Comparison of ENCODE assay signal across 15 cellular contexts in the genomic region with DNA sequence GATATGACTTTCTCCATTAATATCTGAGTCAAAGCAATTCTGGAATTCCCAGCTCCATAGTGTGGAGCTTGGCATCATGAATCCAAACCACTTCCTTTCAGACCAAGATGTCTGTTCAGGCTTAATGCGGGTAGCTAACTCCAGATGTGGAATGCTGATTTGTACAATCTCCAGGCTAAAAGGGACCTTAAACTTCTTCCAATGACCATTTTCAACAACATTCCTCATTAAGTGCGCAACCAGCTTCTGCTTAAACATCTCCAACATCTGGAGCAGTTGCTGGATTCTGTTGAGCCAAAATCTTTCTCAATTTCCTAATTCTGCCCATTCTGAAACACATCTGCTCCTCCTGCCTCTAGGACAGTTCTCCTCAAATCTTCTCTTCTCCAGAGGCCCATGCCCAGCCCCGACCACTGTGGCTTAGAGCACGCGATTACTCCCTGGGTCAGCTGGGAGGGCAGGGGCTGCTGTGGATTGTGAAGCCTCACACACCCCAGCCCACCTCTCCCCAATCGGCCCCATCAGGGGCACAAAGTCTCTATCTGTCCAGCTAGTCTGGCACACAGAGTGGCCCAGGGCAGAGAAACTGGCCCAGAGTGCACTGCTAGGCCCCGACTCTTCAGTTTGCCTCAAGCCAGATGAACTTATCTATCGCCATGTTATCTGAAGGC. TPM values are rescaled to one million over a fixed set of nuclear protein-coding genes. Genes with fewer than 3 reads are reported as not detected.
DNase-seq lines count a peak whose midpoint lies in the region; ATAC-seq and TF ChIP-seq lines count a peak whose summit lies in the region.
"Had no signal": no experiment of that assay in that cellular context is flagged by ENCODE, and none has a peak within 500 bp of the region (broad histone marks: within the 10 kb centered on the region; RNA-seq: fewer than 3 reads in every experiment).

No MANE protein-coding gene starts in this region.

- H3K27ac Mint-ChIP-seq in T-cell, result no peak overlapping the region
- no peak overlapping the region for H3K27ac Mint-ChIP-seq in activated CD8-positive, alpha-beta memory T cell treated with anti-CD3 and anti-CD28 coated beads, Interleukin-2, amount 10 ng/mL, durations not matched to agents 7 days and 5 days
- H3K27ac Mint-ChIP-seq: activated CD4-positive, alpha-beta memory T cell treated with anti-CD3 and anti-CD28 coated beads, Interleukin-2, amount 10 ng/mL, durations not matched to agents 7 days and 5 days had no signal

- peaks cover 0 to 10% (median 4%) of the 10 kb centered on the region in 4 donors for H3K4me1 ChIP-seq in sigmoid colon

- TF ChIP-seq CTCF in C4-2B (conservative IDR thresholded peaks at IDR 0.05) (no peak), coronary artery (IDR thresholded peaks at IDR 0.05) (no peak), sigmoid colon (IDR thresholded peaks at IDR 0.05) (no peak)

- no peaks in the 10 kb centered on the region for H3K36me3 Mint-ChIP-seq in T-cell
- H3K36me3 Mint-ChIP-seq in activated CD8-positive, alpha-beta memory T cell treated with anti-CD3 and anti-CD28 coated beads, Interleukin-2, amount 10 ng/mL, durations not matched to agents 7 days and 5 days, result no peaks in the 10 kb centered on the region
- H3K36me3 Mint-ChIP-seq: naive thymus-derived CD4-positive, alpha-beta T cell had no signal

- no peaks in the 10 kb centered on the region for H3K9me3 ChIP-seq in sigmoid colon

- no peaks in the 10 kb centered on the region for H3K27me3 ChIP-seq in sigmoid colon

- TF ChIP-seq POLR2A in sigmoid colon (IDR thresholded peaks at IDR 0.05), result no peak

- H3K36me3 ChIP-seq in sigmoid colon, result no peaks in the 10 kb centered on the region

- DNase-seq in coronary artery (ENCODE audit: low spot score), result no peak
- peak; percentile 52 for DNase-seq in islet precursor cell
- DNase-seq in sigmoid colon, result peak; percentile 45
- DNase-seq in T-cell, result no peak
- DNase-seq in occipital lobe (lab: John Stamatoyannopoulos, UW), result no peak
- no peak for DNase-seq in activated CD8-positive, alpha-beta memory T cell treated with anti-CD3 and anti-CD28 coated beads, Interleukin-2, amount 10 ng/mL, durations not matched to agents 7 days and 5 days
- DNase-seq: activated CD4-positive, alpha-beta memory T cell treated with anti-CD3 and anti-CD28 coated beads, Interleukin-2, amount 10 ng/mL, durations not matched to agents 7 days and 5 days; DMS53; naive thymus-derived CD4-positive, alpha-beta T cell; NCI-H1694 treated with DMSO at 0.1 percent for 48 hours; NCI-H526 treated with DMSO at 0.1 percent for 48 hours had no signal

- ATAC-seq in T-cell (replicated peaks in 1 of 4), result no peak
- no peak for ATAC-seq in activated CD8-positive, alpha-beta memory T cell treated with anti-CD3 and anti-CD28 coated beads, Interleukin-2, amount 10 ng/mL, durations not matched to agents 7 days and 5 days
- no peak for ATAC-seq in HG02938 (IDR thresholded peaks at IDR 0.05; ENCODE audit: unreplicated experiment)
- ATAC-seq: naive thymus-derived CD4-positive, alpha-beta T cell had no signal

- no peaks in the 10 kb centered on the region for H3K9me3 Mint-ChIP-seq in T-cell
- peaks cover 3% of the 10 kb centered on the region for H3K9me3 Mint-ChIP-seq in activated CD8-positive, alpha-beta memory T cell treated with anti-CD3 and anti-CD28 coated beads, Interleukin-2, amount 10 ng/mL, durations not matched to agents 7 days and 5 days (ENCODE audit: low read depth)
- H3K9me3 Mint-ChIP-seq: activated CD4-positive, alpha-beta memory T cell treated with anti-CD3 and anti-CD28 coated beads, Interleukin-2, amount 10 ng/mL, durations not matched to agents 7 days and 5 days had no signal

- POLR2A ChIA-PET in T-cell (lab: Charles Lee), result no interaction called here

- peaks cover 0 to 5% (median 0%) of the 10 kb centered on the region in 3 donors for H3K4me1 Mint-ChIP-seq in T-cell
- no peaks in the 10 kb centered on the region for H3K4me1 Mint-ChIP-seq in activated CD8-positive, alpha-beta memory T cell treated with anti-CD3 and anti-CD28 coated beads, Interleukin-2, amount 10 ng/mL, durations not matched to agents 7 days and 5 days
- H3K4me1 Mint-ChIP-seq: activated CD4-positive, alpha-beta memory T cell treated with anti-CD3 and anti-CD28 coated beads, Interleukin-2, amount 10 ng/mL, durations not matched to agents 7 days and 5 days had no signal

- WGBS in sigmoid colon, 2 donors, result 78 to 79% methylated on average over 8 of the region's 8 CpGs

- TF ChIP-seq EP300 in sigmoid colon (IDR thresholded peaks at IDR 0.05), result no peak

- peaks cover 1 to 19% of the 10 kb centered on the region in 2 donors for H3K27me3 Mint-ChIP-seq in T-cell
- peaks cover 3% of the 10 kb centered on the region for H3K27me3 Mint-ChIP-seq in activated CD8-positive, alpha-beta memory T cell treated with anti-CD3 and anti-CD28 coated beads, Interleukin-2, amount 10 ng/mL, durations not matched to agents 7 days and 5 days
- H3K27me3 Mint-ChIP-seq: activated CD4-positive, alpha-beta memory T cell treated with anti-CD3 and anti-CD28 coated beads, Interleukin-2, amount 10 ng/mL, durations not matched to agents 7 days and 5 days had no signal

- no peak overlapping the region for H3K4me3 Mint-ChIP-seq in T-cell
- no peak overlapping the region for H3K4me3 Mint-ChIP-seq in activated CD8-positive, alpha-beta memory T cell treated with anti-CD3 and anti-CD28 coated beads, Interleukin-2, amount 10 ng/mL, durations not matched to agents 7 days and 5 days
- H3K4me3 Mint-ChIP-seq: activated CD4-positive, alpha-beta memory T cell treated with anti-CD3 and anti-CD28 coated beads, Interleukin-2, amount 10 ng/mL, durations not matched to agents 7 days and 5 days; naive thymus-derived CD4-positive, alpha-beta T cell had no signal

- H3K27ac ChIP-seq in C4-2B (peak overlapping the region; percentile 31; the same call in 1 of the 2 replicates), coronary artery (peak overlapping the region; percentile 77 to 92), sigmoid colon (peak overlapping the region; percentile 51 to 81 (median 69))
- H3K27ac ChIP-seq: epithelial cell of prostate had no signal

- CTCF ChIA-PET in T-cell (lab: Charles Lee), result no interaction called here
- CTCF ChIA-PET in activated CD8-positive, alpha-beta memory T cell treated with anti-CD3 and anti-CD28 coated beads, Interleukin-2, amount 10 ng/mL, durations not matched to agents 7 days and 5 days (lab: Charles Lee), result no interaction called here

- H3K4me3 ChIP-seq in coronary artery, result no peak overlapping the region
- H3K4me3 ChIP-seq in sigmoid colon, result no peak overlapping the region

- intact Hi-C loops in sigmoid colon (cut with DNase I), result no loop called here

RNA-seq across cellular contexts. Expression of a gene that starts 36.2 kb away (rescaled TPM):
- total RNA-seq in sigmoid colon (1 to 10 TPM in 3 of 4 donors, under 1 TPM in 1; 0.95 to 8.0 (median 2.9) TPM), T-cell (not detected), occipital lobe (1.4 TPM)
- polyA plus RNA-seq in sigmoid colon, result 1 to 10 TPM in 2 of 3 donors, under 1 TPM in 1; 0.69 to 1.8 (median 1.1) TPM
- not detected for total RNA-seq in activated CD8-positive, alpha-beta memory T cell treated with anti-CD3 and anti-CD28 coated beads, Interleukin-2, amount 10 ng/mL, durations not matched to agents 7 days and 5 days
- total RNA-seq: activated CD4-positive, alpha-beta memory T cell treated with anti-CD3 and anti-CD28 coated beads, Interleukin-2, amount 10 ng/mL, durations not matched to agents 7 days and 5 days; naive thymus-derived CD4-positive, alpha-beta T cell had no signal
- polyA plus RNA-seq: naive thymus-derived CD4-positive, alpha-beta T cell had no signal

RNA-seq across cellular contexts. Expression of a gene that starts 40.4 kb away (rescaled TPM):
- total RNA-seq in sigmoid colon (under 1 TPM in 2 of 4 donors, not detected in 2; 0.36 to 0.55 TPM), T-cell (1 to 10 TPM in 2 of 5 donors, not detected in 3; 1.3 to 1.5 TPM), occipital lobe (0.78 TPM)
- polyA plus RNA-seq in sigmoid colon, result under 1 TPM in 1 of 3 donors, not detected in 2; 0.06 TPM
- total RNA-seq in activated CD8-positive, alpha-beta memory T cell treated with anti-CD3 and anti-CD28 coated beads, Interleukin-2, amount 10 ng/mL, durations not matched to agents 7 days and 5 days, result under 1 TPM in 1 of 2 experiments, not detected in 1; 0.67 TPM
- total RNA-seq: activated CD4-positive, alpha-beta memory T cell treated with anti-CD3 and anti-CD28 coated beads, Interleukin-2, amount 10 ng/mL, durations not matched to agents 7 days and 5 days had no signal
- polyA plus RNA-seq: AG04450; naive thymus-derived CD4-positive, alpha-beta T cell had no signal

RNA-seq across cellular contexts. Expression of a gene that starts 45.6 kb away (rescaled TPM):
- total RNA-seq in sigmoid colon (1 to 10 TPM in 1 of 4 donors, under 1 TPM in 3; 0.14 to 3.3 (median 0.26) TPM), T-cell (1 to 10 TPM in 1 of 5 donors, under 1 TPM in 4; 0.23 to 1.4 (median 0.44) TPM), occipital lobe (0.47 TPM)
- polyA plus RNA-seq in sigmoid colon, result 1 to 10 TPM; 1.8 to 3.2 (median 3.1) TPM
- under 1 TPM; 0.41 to 0.98 TPM for total RNA-seq in activated CD8-positive, alpha-beta memory T cell treated with anti-CD3 and anti-CD28 coated beads, Interleukin-2, amount 10 ng/mL, durations not matched to agents 7 days and 5 days
- polyA plus RNA-seq: naive thymus-derived CD4-positive, alpha-beta T cell had no signal

Comparison
In these comparisons a context has a peak if more than half of its experiments do, and no peak if none do; other contexts are left out.
1. H3K27ac ChIP-seq: peak in every context shown above with its lines; median percentile 84 in coronary artery; 69 in sigmoid colon; 31 in C4-2B.
2. DNase-seq: peak in islet precursor cell (single experiment) and sigmoid colon (single experiment); none in coronary artery (single experiment), T-cell (0 of 34), occipital lobe (single experiment) and activated CD8-positive, alpha-beta memory T cell treated with anti-CD3 and anti-CD28 coated beads, Interleukin-2, amount 10 ng/mL, durations not matched to agents 7 days and 5 days (single experiment).